Comparison of ENCODE assay signal across 7 cellular contexts in genomic region chr7:130959743-130960207, GRCh38.
DNase-seq lines count a peak whose midpoint lies in the region; ATAC-seq and TF ChIP-seq lines count a peak whose summit lies in the region.

No MANE protein-coding gene starts in this region.

- H3K4ac ChIP-seq in mesenchymal stem cell (ENCODE audit: low read depth in 1 of 2, low read length in 2 of 2), result peak overlapping the region in 1 of 2 experiments; percentile 76

- no peak overlapping the region for H3K14ac ChIP-seq in mesenchymal stem cell (ENCODE audit: low read length in 2 of 2)

- ATAC-seq in HG03378 (IDR thresholded peaks at IDR 0.05; ENCODE audit: unreplicated experiment), result no peak

- peaks cover 69% of the 10 kb centered on the region for H3K4me1 ChIP-seq in Loucy (ENCODE audit: insufficient read depth, low read length, poor library complexity, severe bottlenecking)
- H3K4me1 ChIP-seq in mesenchymal stem cell (ENCODE audit: control insufficient read depth, insufficient read depth, low read depth, low read length), result peaks cover 10% of the 10 kb centered on the region

- H2BK12ac ChIP-seq in mesenchymal stem cell (ENCODE audit: low read length in 2 of 2), result peak overlapping the region; percentile 77 to 89

- no peaks in the 10 kb centered on the region for H3K9me3 ChIP-seq in Loucy (ENCODE audit: insufficient read depth, low read depth, low read length)
- no peaks in the 10 kb centered on the region for H3K9me3 ChIP-seq in mesenchymal stem cell (ENCODE audit: control insufficient read depth, low read length)

- WGBS in mesenchymal stem cell, result 69% methylated on average over 6 of the region's 9 CpGs

- H3K23ac ChIP-seq in mesenchymal stem cell (ENCODE audit: low read length in 2 of 2), result no peak overlapping the region

- peak overlapping the region; percentile 74 for H3K4me3 ChIP-seq in Loucy (ENCODE audit: low read length, poor library complexity, severe bottlenecking)
- H3K4me3 ChIP-seq in mesenchymal stem cell (ENCODE audit: insufficient read depth in 1 of 2, low read depth in 1 of 2, low read length in 2 of 2), result peak overlapping the region in 1 of 2 experiments; percentile 73
- H3K4me3 ChIP-seq in dorsolateral prefrontal cortex, result no peak overlapping the region

- no peaks in the 10 kb centered on the region for H3F3A ChIP-seq in Loucy (ENCODE audit: low read depth)

- H3K27ac ChIP-seq in mesenchymal stem cell (ENCODE audit: low read length, poor library complexity, severe bottlenecking), result peak overlapping the region; percentile 97
- H3K27ac ChIP-seq in dorsolateral prefrontal cortex, result peak overlapping the region in 11 of 59 donors; percentile 5 to 53 (median 29)

- no peaks in the 10 kb centered on the region for H3K9me2 ChIP-seq in Loucy (replicated peaks; ENCODE audit: low read depth, low read length)

- TF ChIP-seq CTCF in GM12874 (IDR thresholded peaks at IDR 0.05; ENCODE audit: insufficient read depth, low read depth, low read length) (peak; percentile 54), Loucy (conservative IDR thresholded peaks at IDR 0.05; ENCODE audit: low read length) (peak; percentile 74), dorsolateral prefrontal cortex (IDR thresholded peaks at IDR 0.05 in 54 of 56, conservative IDR thresholded peaks at IDR 0.05 in 2 of 56; ENCODE audit: low read depth in 1 of 56, partially characterized antibody in 56 of 56) (peak in 8 of 56 donors; percentile 7 to 28 (median 13))

- intact Hi-C loops in dorsolateral prefrontal cortex (cut with DNase I), result no loop called here

- no peak overlapping the region for H2BK15ac ChIP-seq in mesenchymal stem cell (ENCODE audit: low read depth, poor library complexity, severe bottlenecking)

- H2AK5ac ChIP-seq in mesenchymal stem cell (ENCODE audit: low read length, severe bottlenecking), result peak overlapping the region; percentile 68

- peak overlapping the region; percentile 93 for H3K4me2 ChIP-seq in Loucy (ENCODE audit: low read depth, low read length, poor library complexity, severe bottlenecking)
- H3K4me2 ChIP-seq in mesenchymal stem cell (ENCODE audit: low read length, poor library complexity, severe bottlenecking), result no peak overlapping the region

- H3K9ac ChIP-seq in Loucy (ENCODE audit: low read depth, low read length, poor library complexity, severe bottlenecking), result peak overlapping the region; percentile 87
- H3K9ac ChIP-seq in mesenchymal stem cell (ENCODE audit: low read length), result peak overlapping the region; percentile 98

- peak overlapping the region; percentile 20; the same call in 1 of the 2 replicates for H2AFZ ChIP-seq in Loucy (ENCODE audit: low read length)
- H2AFZ ChIP-seq in mesenchymal stem cell (ENCODE audit: low read depth, low read length), result no peak overlapping the region

- H3K79me1 ChIP-seq in mesenchymal stem cell (replicated peaks; ENCODE audit: low read length, poor library complexity, severe bottlenecking), result peaks cover 21% of the 10 kb centered on the region

- H3K27me3 ChIP-seq in Loucy (ENCODE audit: insufficient read depth, low read length, poor library complexity, severe bottlenecking), result no peaks in the 10 kb centered on the region
- H3K27me3 ChIP-seq in mesenchymal stem cell (ENCODE audit: control insufficient read depth in 1 of 2, insufficient read depth in 1 of 2, low read length in 2 of 2), result no peaks in the 10 kb centered on the region
- H3K27me3 ChIP-seq in dorsolateral prefrontal cortex, result no peaks in the 10 kb centered on the region

- peaks cover 48% of the 10 kb centered on the region for H3K79me2 ChIP-seq in Loucy (ENCODE audit: insufficient read depth, low read length)

- H4K20me1 ChIP-seq in Loucy (ENCODE audit: insufficient read depth, low read length, poor library complexity, severe bottlenecking), result no peaks in the 10 kb centered on the region

- no peak overlapping the region for H4K8ac ChIP-seq in mesenchymal stem cell (ENCODE audit: low read length)

- no peaks in the 10 kb centered on the region for H3K36me3 ChIP-seq in Loucy (ENCODE audit: insufficient read depth, low read length)
- peaks cover 5 to 75% of the 10 kb centered on the region in 2 experiments for H3K36me3 ChIP-seq in mesenchymal stem cell (ENCODE audit: control insufficient read depth in 1 of 2, insufficient read depth in 2 of 2, low read depth in 1 of 2, low read length in 2 of 2)

- peak; percentile 58 for DNase-seq in activated naive CD4-positive, alpha-beta T cell treated with anti-CD3 and anti-CD28 coated beads, Interleukin-2, amount 50 U/mL, for 16 hours
- DNase-seq in mesenchymal stem cell (peak; percentile 88), NCI-H2107 (lab: John Stamatoyannopoulos, UW) (no peak), dorsolateral prefrontal cortex (no peak)

- H3K18ac ChIP-seq in mesenchymal stem cell (ENCODE audit: low read depth in 1 of 2, low read length in 2 of 2), result peak overlapping the region; percentile 28 to 66

- peak overlapping the region; percentile 14 for H2BK5ac ChIP-seq in mesenchymal stem cell (ENCODE audit: low read depth, low read length, poor library complexity, severe bottlenecking)

- peak overlapping the region; percentile 50 for H4K91ac ChIP-seq in mesenchymal stem cell (ENCODE audit: low read length)

- H2BK120ac ChIP-seq in mesenchymal stem cell (ENCODE audit: low read depth, low read length), result peak overlapping the region; percentile 73

Comparison
In these comparisons a context has a peak if more than half of its experiments do, and no peak if none do; other contexts are left out.
1. DNase-seq: peak in activated naive CD4-positive, alpha-beta T cell treated with anti-CD3 and anti-CD28 coated beads, Interleukin-2, amount 50 U/mL, for 16 hours (single experiment) and mesenchymal stem cell (single experiment); none in NCI-H2107 (single experiment) and dorsolateral prefrontal cortex (0 of 10).